In the genomic region with DNA sequence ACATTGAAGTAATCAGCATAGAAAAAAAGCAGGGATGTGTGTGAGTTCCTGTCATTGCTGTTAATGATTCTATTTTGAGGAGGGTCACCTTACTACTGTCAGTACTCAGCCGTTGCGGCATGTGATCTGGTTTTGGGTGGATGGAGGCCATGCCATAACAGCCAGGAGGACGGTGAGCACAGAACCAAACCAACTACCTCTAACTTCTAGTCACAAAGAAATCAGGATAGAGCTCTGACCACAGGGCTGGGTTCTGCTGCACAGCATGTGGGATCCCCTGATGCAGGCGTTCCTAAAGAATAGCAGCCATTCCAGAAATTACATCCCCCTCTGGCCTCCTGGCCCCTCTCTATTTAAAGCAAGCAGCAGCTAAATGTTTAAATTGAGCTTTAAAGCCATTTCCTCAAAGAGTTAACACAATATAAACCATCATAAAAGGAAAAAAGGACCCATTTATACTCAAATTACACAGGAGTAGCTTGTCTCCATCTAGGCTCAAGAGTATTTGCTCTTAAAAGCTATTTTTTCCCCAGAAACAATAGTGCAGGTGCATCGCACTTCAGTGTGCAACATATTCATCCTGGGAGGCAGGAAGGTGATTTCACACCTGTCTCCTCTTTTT, we compare ENCODE assay signal across 15 cellular contexts.
DNase-seq lines count a peak whose midpoint lies in the region; ATAC-seq and TF ChIP-seq lines count a peak whose summit lies in the region.
"Had no signal": no experiment of that assay in that cellular context is flagged by ENCODE, and none has a peak within 500 bp of the region (broad histone marks: within the 10 kb centered on the region; RNA-seq: fewer than 3 reads in every experiment).

No MANE protein-coding gene starts in this region.

- TF ChIP-seq POLR2A in IMR-90 (IDR thresholded peaks at IDR 0.05; ENCODE audit: low read depth, low read length) = no peak

- H3K36me3 ChIP-seq in IMR-90 (ENCODE audit: control insufficient read depth, insufficient read depth, low read length) = no peaks in the 10 kb centered on the region
- H3K36me3 ChIP-seq in iPS DF 6.9 (ENCODE audit: control insufficient read depth, insufficient read depth, low read length) = no peaks in the 10 kb centered on the region
- H3K36me3 ChIP-seq in SK-N-SH (replicated peaks in 1 of 2; ENCODE audit: control insufficient read depth in 1 of 2, insufficient read depth in 2 of 2, low read length in 1 of 2) = no peaks in the 10 kb centered on the region
- H3K36me3 ChIP-seq: upper lobe of left lung had no signal

- H4K8ac ChIP-seq in IMR-90 (ENCODE audit: low read depth in 2 of 2, low read length in 2 of 2) = no peak overlapping the region

- H3K79me2 ChIP-seq in SK-N-SH (ENCODE audit: insufficient read depth) = no peaks in the 10 kb centered on the region

- CTCF ChIA-PET in IMR-90 (lab: Yijun Ruan, JAX) = interaction anchor here (0.8 kb wide), 1 partner anchor 24 kb away, joined by 3 read pairs; no protein-coding TSS in a partner anchor
- CTCF ChIA-PET in SK-N-SH (lab: Yijun Ruan, JAX) = interaction anchor here (1.1 kb wide), 1 partner anchor 277 kb away, joined by 3 read pairs; no protein-coding TSS in a partner anchor

- H3K14ac ChIP-seq in IMR-90 (replicated peaks; ENCODE audit: low read depth, low read length) = no peak overlapping the region

- intact Hi-C loops in IMR-90 (cut with micrococcal nuclease) (no loop called here), posterior cingulate gyrus (cut with DNase I) (no loop called here)

- no peak overlapping the region for H2AK5ac ChIP-seq in IMR-90 (ENCODE audit: low read depth, low read length)

- H3F3A ChIP-seq in SK-N-SH (replicated peaks; ENCODE audit: insufficient read depth) = peaks cover 18% of the 10 kb centered on the region

- H3K79me1 ChIP-seq in IMR-90 (ENCODE audit: low read depth in 1 of 2, low read length in 2 of 2) = no peaks in the 10 kb centered on the region

- no peak overlapping the region for H2BK5ac ChIP-seq in IMR-90 (ENCODE audit: low read depth, low read length, poor library complexity, severe bottlenecking)

- POLR2A ChIA-PET in IMR-90 (lab: Charles Lee; ENCODE audit: unreplicated experiment) = no interaction called here
- POLR2A ChIA-PET in SK-N-SH (lab: Yijun Ruan, JAX) = interaction anchor here (0.6 kb wide), 1 partner anchor 402 kb away, joined by 3 read pairs; no protein-coding TSS in a partner anchor

- DNase-seq in ELF-1 (ENCODE audit: low read depth, low spot score) (peak; percentile 30), IMR-90 (no peak), NCI-H526 treated with DMSO at 0.1 percent for 48 hours (lab: John Stamatoyannopoulos, UW) (peak; percentile 89), iPS DF 6.9 (ENCODE audit: low read depth, low spot score) (peak; percentile 71), posterior cingulate gyrus (no peak), SKM-1 (lab: John Stamatoyannopoulos, UW; ENCODE audit: unreplicated experiment) (no peak), SK-N-SH (no peak)
- DNase-seq: activated CD8-positive, alpha-beta T cell treated with anti-CD3 and anti-CD28 coated beads, Interleukin-2, amount 10 ng/mL, durations not matched to agents 7 days and 5 days; amniotic stem cell; foreskin melanocyte; HCEC 1CT; NCI-H1694; stimulated activated naive CD4-positive, alpha-beta T cell treated with Interleukin-2 at 50 U/mL for 16 hours; upper lobe of left lung had no signal

- H3K4ac ChIP-seq in IMR-90 (ENCODE audit: low read depth, low read length) = no peak overlapping the region

- ATAC-seq in IMR-90 (ENCODE audit: low read depth) = no peak
- ATAC-seq in HG03460 (IDR thresholded peaks at IDR 0.05; ENCODE audit: unreplicated experiment) = no peak
- ATAC-seq: activated CD8-positive, alpha-beta T cell treated with anti-CD3 and anti-CD28 coated beads, Interleukin-2, amount 10 ng/mL, durations not matched to agents 7 days and 5 days had no signal

- H3K9me3 ChIP-seq in IMR-90 (ENCODE audit: control insufficient read depth, insufficient read depth, low read length) (no peaks in the 10 kb centered on the region), iPS DF 6.9 (ENCODE audit: control insufficient read depth, insufficient read depth, low read length) (no peaks in the 10 kb centered on the region), SK-N-SH (no peaks in the 10 kb centered on the region)
- H3K9me3 ChIP-seq: upper lobe of left lung had no signal

- no TSS peak for BruUV-seq in IMR-90 (replicated peaks; lab: Mats Ljungman, UMichigan)

- H3K4me1 ChIP-seq in IMR-90 (ENCODE audit: control insufficient read depth, insufficient read depth, low read length) (no peaks in the 10 kb centered on the region), iPS DF 6.9 (ENCODE audit: control insufficient read depth, insufficient read depth, low read length) (peaks cover 1% of the 10 kb centered on the region; the same call in 1 of the 2 replicates), SK-N-SH (ENCODE audit: control insufficient read depth in 1 of 2, insufficient read depth in 2 of 2, low read depth in 1 of 2, low read length in 1 of 2) (peaks cover 0 to 20% of the 10 kb centered on the region in 2 experiments; a peak in 1 of 4 replicates)
- H3K4me1 ChIP-seq: upper lobe of left lung had no signal

- no peak overlapping the region for H2BK120ac ChIP-seq in IMR-90 (ENCODE audit: low read depth, low read length)

- no peaks in the 10 kb centered on the region for H3K27me3 ChIP-seq in IMR-90 (ENCODE audit: control insufficient read depth, insufficient read depth, low read length)
- no peaks in the 10 kb centered on the region for H3K27me3 ChIP-seq in iPS DF 6.9 (ENCODE audit: control insufficient read depth, insufficient read depth, low read length)
- no peaks in the 10 kb centered on the region for H3K27me3 ChIP-seq in SK-N-SH (ENCODE audit: insufficient read depth)
- H3K27me3 ChIP-seq: upper lobe of left lung had no signal

- no peaks in the 10 kb centered on the region for H3K9me2 ChIP-seq in SK-N-SH

- no peak overlapping the region for H3K27ac ChIP-seq in IMR-90 (ENCODE audit: insufficient read depth, low read length)
- no peak overlapping the region for H3K27ac ChIP-seq in iPS DF 6.9 (ENCODE audit: low read length)
- no peak overlapping the region for H3K27ac ChIP-seq in SK-N-SH (ENCODE audit: low read depth in 2 of 2, low read length in 1 of 2)
- H3K27ac ChIP-seq: upper lobe of left lung had no signal

- H3K4me2 ChIP-seq in IMR-90 (ENCODE audit: low read depth, low read length) (no peak overlapping the region), SK-N-SH (no peak overlapping the region)

- TF ChIP-seq CTCF in IMR-90 (conservative IDR thresholded peaks at IDR 0.05; ENCODE audit: low read depth, low read length) (no peak), SK-N-SH (IDR thresholded peaks at IDR 0.05) (no peak)

- no peak overlapping the region for H2AK9ac ChIP-seq in IMR-90 (replicated peaks; ENCODE audit: low read depth, low read length, poor library complexity)

- H3K9ac ChIP-seq in IMR-90 (ENCODE audit: low read depth, low read length) (no peak overlapping the region), SK-N-SH (no peak overlapping the region)

- no peak overlapping the region for H3K18ac ChIP-seq in IMR-90 (ENCODE audit: low read depth, low read length)

- H4K20me1 ChIP-seq in IMR-90 (ENCODE audit: insufficient read depth, low read length) = no peaks in the 10 kb centered on the region
- no peaks in the 10 kb centered on the region for H4K20me1 ChIP-seq in SK-N-SH (ENCODE audit: insufficient read depth)

- no peak overlapping the region for H2BK15ac ChIP-seq in IMR-90 (ENCODE audit: low read depth, low read length)

- no peak for TF ChIP-seq RAD21 in IMR-90 (IDR thresholded peaks at IDR 0.05; ENCODE audit: low read length)
- TF ChIP-seq RAD21 in SK-N-SH (IDR thresholded peaks at IDR 0.05; ENCODE audit: low read length) = no peak

- TF ChIP-seq EP300 in SK-N-SH (IDR thresholded peaks at IDR 0.05; ENCODE audit: borderline replicate concordance in 1 of 2, low read depth in 1 of 2, low read length in 1 of 2) = no peak

- in situ Hi-C loops in IMR-90 (cut with MboI; ENCODE audit: low sequenced_read_pairs) = no loop called here

- H3K23ac ChIP-seq in IMR-90 (ENCODE audit: low read depth, low read length) = no peak overlapping the region

- no peaks in the 10 kb centered on the region for H3K9me1 ChIP-seq in IMR-90 (ENCODE audit: insufficient read depth, low read length)

- no peak overlapping the region for H2BK20ac ChIP-seq in IMR-90 (ENCODE audit: low read depth, low read length)

- dilution Hi-C loops in IMR-90 (cut with HindIII; ENCODE audit: low sequenced_read_pairs, unreplicated experiment) = no loop called here

- peak overlapping the region; percentile 17; the same call in 1 of the 2 replicates for H3K56ac ChIP-seq in IMR-90 (ENCODE audit: extremely low read depth, insufficient read depth, low read length)

- no peak overlapping the region for H2AFZ ChIP-seq in IMR-90 (replicated peaks; ENCODE audit: low read length, poor library complexity)
- H2AFZ ChIP-seq in SK-N-SH (ENCODE audit: low read depth) = no peak overlapping the region

- H4K5ac ChIP-seq in IMR-90 (ENCODE audit: low read depth, low read length) = no peak overlapping the region

- no CpG with 5 or more reads among the region's 5 CpGs for WGBS in IMR-90 (ENCODE audit: extremely low coverage in 2 of 2, insufficient read length in 1 of 2), 2 experiments
- WGBS in iPS DF 6.9 (ENCODE audit: insufficient coverage, insufficient read length) = no CpG with 5 or more reads among the region's 5 CpGs
- WGBS in SK-N-SH (ENCODE audit: low lambda C conversion rate) = 92% methylated on average over 5 of the region's 5 CpGs

- H3K4me3 ChIP-seq in IMR-90 (ENCODE audit: insufficient read depth, low read depth, low read length) (no peak overlapping the region), iPS DF 6.9 (ENCODE audit: low read length) (no peak overlapping the region), SK-N-SH (ENCODE audit: low read depth in 2 of 2, low read length in 1 of 2) (no peak overlapping the region)
- H3K4me3 ChIP-seq: upper lobe of left lung had no signal

- no peak overlapping the region for H4K91ac ChIP-seq in IMR-90 (ENCODE audit: insufficient read depth, low read depth, low read length)

TF ChIP-seq in IMR-90, 13 proteins besides CTCF, POLR2A, EP300 and RAD21:
- TF ChIP-seq CEBPB (IDR thresholded peaks at IDR 0.05; ENCODE audit: low read depth, low read length) = no peak

TF ChIP-seq in SK-N-SH, 30 proteins besides CTCF, POLR2A, EP300 and RAD21 (continues in another document):
- TF ChIP-seq ELF1 (IDR thresholded peaks at IDR 0.05) = no peak
- TF ChIP-seq, protein P1, sequence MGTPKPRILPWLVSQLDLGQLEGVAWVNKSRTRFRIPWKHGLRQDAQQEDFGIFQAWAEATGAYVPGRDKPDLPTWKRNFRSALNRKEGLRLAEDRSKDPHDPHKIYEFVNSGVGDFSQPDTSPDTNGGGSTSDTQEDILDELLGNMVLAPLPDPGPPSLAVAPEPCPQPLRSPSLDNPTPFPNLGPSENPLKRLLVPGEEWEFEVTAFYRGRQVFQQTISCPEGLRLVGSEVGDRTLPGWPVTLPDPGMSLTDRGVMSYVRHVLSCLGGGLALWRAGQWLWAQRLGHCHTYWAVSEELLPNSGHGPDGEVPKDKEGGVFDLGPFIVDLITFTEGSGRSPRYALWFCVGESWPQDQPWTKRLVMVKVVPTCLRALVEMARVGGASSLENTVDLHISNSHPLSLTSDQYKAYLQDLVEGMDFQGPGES (IDR thresholded peaks at IDR 0.05; ENCODE audit: low read depth, low read length) = no peak

Comparison
In these comparisons a context has a peak if more than half of its experiments do, and no peak if none do; other contexts are left out.
1. DNase-seq: peak in ELF-1 (single experiment), NCI-H526 treated with DMSO at 0.1 percent for 48 hours (single experiment) and iPS DF 6.9 (single experiment); none in IMR-90 (single experiment), posterior cingulate gyrus (0 of 10), SKM-1 (single experiment) and SK-N-SH (single experiment).